In the genomic region with DNA sequence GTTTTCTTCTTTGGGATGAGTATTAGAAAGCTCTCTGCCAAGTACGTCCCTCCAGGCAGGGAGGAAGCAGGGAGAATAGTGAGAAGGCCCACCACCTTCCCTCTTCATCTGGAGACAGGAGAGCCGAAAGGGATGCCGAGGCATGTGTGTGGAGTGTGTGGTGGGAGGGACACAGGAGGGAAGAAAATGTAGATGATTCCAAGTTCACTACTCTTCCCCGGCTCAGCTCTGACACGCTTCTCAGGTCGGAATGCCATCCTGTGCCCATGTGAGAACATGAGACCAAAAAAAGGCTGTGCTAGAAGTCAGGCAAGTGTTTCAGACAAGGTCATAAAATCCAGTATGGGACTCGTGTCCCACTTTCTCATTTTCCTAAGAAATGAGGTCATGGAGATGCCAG, we compare ENCODE assay signal across 24 cellular contexts.
"Had no signal": no experiment of that assay in that cellular context is flagged by ENCODE, and none has a peak within 500 bp of the region (broad histone marks: within the 10 kb centered on the region; RNA-seq: fewer than 3 reads in every experiment).

No MANE protein-coding gene starts in this region.

- H3K27me3 ChIP-seq: cardiac muscle cell, colonic mucosa, neural progenitor cell, ovary, sigmoid colon, transverse colon had no signal

- H3K4me3 ChIP-seq: cardiac muscle cell, colonic mucosa, neural progenitor cell, ovary, sigmoid colon, thoracic aorta, transverse colon had no signal

- H3K27ac Mint-ChIP-seq: dendritic cell treated with granulocyte-macrophage colony-stimulating factor and Interleukin-4, amounts not matched to agents 40 ng/mL and 50 ng/mL, for 4 days; immature natural killer cell; naive thymus-derived CD4-positive, alpha-beta T cell; nephron; neural progenitor cell; progenitor cell of endocrine pancreas; stimulated activated effector memory CD8-positive, alpha-beta T cell treated with anti-CD3 and anti-CD28 coated beads, Interleukin-12 subunit alpha, Interleukin-12 subunit beta, amount 100 ng/mL, for 72 hours had no signal

- H3K4me3 Mint-ChIP-seq: central memory CD8-positive, alpha-beta T cell; dendritic cell treated with granulocyte-macrophage colony-stimulating factor and Interleukin-4, amounts not matched to agents 40 ng/mL and 50 ng/mL, for 4 days; immature natural killer cell; naive thymus-derived CD4-positive, alpha-beta T cell; nephron; neural progenitor cell; stimulated activated effector memory CD8-positive, alpha-beta T cell treated with anti-CD3 and anti-CD28 coated beads, Interleukin-12 subunit alpha, Interleukin-12 subunit beta, amount 100 ng/mL, for 72 hours had no signal

- H3K27ac ChIP-seq: cardiac muscle cell, colonic mucosa, neural progenitor cell, ovary, sigmoid colon, thoracic aorta, transverse colon had no signal

- DNase-seq: colonic mucosa; effector CD8-positive, alpha-beta T cell; erythroblast; hypothalamus; immature natural killer cell; islet precursor cell; kidney glomerular epithelial cell; mesendoderm; midbrain; naive thymus-derived CD4-positive, alpha-beta T cell; ovary; sigmoid colon; stimulated activated CD4-positive, alpha-beta T cell treated with anti-CD3 and anti-CD28 coated beads, Interleukin-2, amount 100 ng/mL, for 24 hours; stimulated activated CD4-positive, alpha-beta T cell treated with anti-CD3 and anti-CD28 coated beads, Interleukin-4, amount 100 ng/mL, for 24 hours; stimulated activated naive CD4-positive, alpha-beta T cell treated with Interleukin-2 at 50 U/mL for 16 hours; transverse colon had no signal

- H3K27me3 Mint-ChIP-seq: central memory CD8-positive, alpha-beta T cell; dendritic cell treated with granulocyte-macrophage colony-stimulating factor and Interleukin-4, amounts not matched to agents 40 ng/mL and 50 ng/mL, for 4 days; naive thymus-derived CD4-positive, alpha-beta T cell had no signal

- H3K9ac ChIP-seq: neural progenitor cell had no signal

- H3K9me3 Mint-ChIP-seq: central memory CD8-positive, alpha-beta T cell; dendritic cell treated with granulocyte-macrophage colony-stimulating factor and Interleukin-4, amounts not matched to agents 40 ng/mL and 50 ng/mL, for 4 days; immature natural killer cell; stimulated activated effector memory CD8-positive, alpha-beta T cell treated with anti-CD3 and anti-CD28 coated beads, Interleukin-12 subunit alpha, Interleukin-12 subunit beta, amount 100 ng/mL, for 72 hours had no signal

- H3K36me3 ChIP-seq: cardiac muscle cell, colonic mucosa, neural progenitor cell, ovary, thoracic aorta, transverse colon had no signal

- ATAC-seq: naive thymus-derived CD4-positive, alpha-beta T cell had no signal

- H3K4me1 ChIP-seq: colonic mucosa had no signal

- H3K9me3 ChIP-seq: colonic mucosa, ovary, sigmoid colon, thoracic aorta, transverse colon had no signal

- H3K4me1 Mint-ChIP-seq: central memory CD8-positive, alpha-beta T cell; immature natural killer cell; stimulated activated effector memory CD8-positive, alpha-beta T cell treated with anti-CD3 and anti-CD28 coated beads, Interleukin-12 subunit alpha, Interleukin-12 subunit beta, amount 100 ng/mL, for 72 hours had no signal
